ENCODE assay signal across 2 cellular contexts in the genomic region with DNA sequence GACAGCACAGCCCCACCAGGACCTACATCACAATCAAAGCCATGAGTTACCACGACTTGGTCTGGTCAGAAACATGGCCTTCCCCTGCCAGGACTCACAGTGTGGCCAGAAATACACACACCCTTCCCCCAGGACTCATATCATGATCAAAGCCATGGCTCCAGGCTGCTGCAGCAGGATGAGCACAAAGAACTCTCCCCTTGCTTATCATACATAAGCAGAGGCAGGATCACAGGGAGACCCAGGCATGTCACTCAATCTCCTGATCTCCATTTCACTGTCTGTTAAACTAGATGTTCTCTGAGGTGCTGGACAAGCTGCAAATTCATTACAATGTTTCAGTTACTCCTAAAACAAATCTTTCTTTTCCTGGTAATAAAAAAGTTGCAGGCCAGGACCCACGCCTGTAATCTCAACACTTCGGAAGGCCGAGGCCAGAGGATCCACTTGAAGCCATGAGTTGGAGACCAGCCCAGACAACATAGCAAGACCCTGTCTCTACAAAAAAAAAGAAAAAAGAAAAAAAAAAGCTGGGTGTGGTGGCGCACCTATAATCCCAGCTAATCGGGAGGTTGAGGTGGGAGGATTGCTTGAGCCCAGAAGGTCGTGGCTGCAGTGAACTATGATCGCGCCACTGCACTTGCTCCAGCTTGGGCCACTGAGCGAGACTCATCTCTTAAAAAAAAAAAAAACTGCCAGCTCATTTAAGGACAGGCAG.
TF ChIP-seq lines count a peak whose summit lies in the region.

No MANE protein-coding gene starts in this region.

TF ChIP-seq in IMR-90, 13 proteins besides CTCF, POLR2A, EP300 and RAD21:
- TF ChIP-seq MAFK (IDR thresholded peaks at IDR 0.05; ENCODE audit: low read depth, low read length) (no peak), BHLHE40 (IDR thresholded peaks at IDR 0.05; ENCODE audit: low read depth, low read length) (no peak), CHD1 (IDR thresholded peaks at IDR 0.05; ENCODE audit: low read depth, low read length) (no peak), FOS (IDR thresholded peaks at IDR 0.05; ENCODE audit: low read depth, low read length) (no peak), RCOR1 (IDR thresholded peaks at IDR 0.05; ENCODE audit: insufficient replicate concordance, low read length) (no peak), MAZ (IDR thresholded peaks at IDR 0.05; ENCODE audit: borderline replicate concordance, low read depth, low read length) (no peak), CEBPB (IDR thresholded peaks at IDR 0.05; ENCODE audit: low read depth, low read length) (no peak), MXI1 (IDR thresholded peaks at IDR 0.05; ENCODE audit: borderline replicate concordance, low read depth, low read length) (no peak), NFE2L2 (IDR thresholded peaks at IDR 0.05; ENCODE audit: low read depth, low read length) (no peak), RFX5 (IDR thresholded peaks at IDR 0.05; ENCODE audit: low read depth, low read length) (no peak), SMC3 (IDR thresholded peaks at IDR 0.05; ENCODE audit: low read depth, low read length) (no peak)
- TF ChIP-seq, protein P1, sequence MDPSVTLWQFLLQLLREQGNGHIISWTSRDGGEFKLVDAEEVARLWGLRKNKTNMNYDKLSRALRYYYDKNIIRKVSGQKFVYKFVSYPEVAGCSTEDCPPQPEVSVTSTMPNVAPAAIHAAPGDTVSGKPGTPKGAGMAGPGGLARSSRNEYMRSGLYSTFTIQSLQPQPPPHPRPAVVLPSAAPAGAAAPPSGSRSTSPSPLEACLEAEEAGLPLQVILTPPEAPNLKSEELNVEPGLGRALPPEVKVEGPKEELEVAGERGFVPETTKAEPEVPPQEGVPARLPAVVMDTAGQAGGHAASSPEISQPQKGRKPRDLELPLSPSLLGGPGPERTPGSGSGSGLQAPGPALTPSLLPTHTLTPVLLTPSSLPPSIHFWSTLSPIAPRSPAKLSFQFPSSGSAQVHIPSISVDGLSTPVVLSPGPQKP (IDR thresholded peaks at IDR 0.05; ENCODE audit: borderline replicate concordance, low read depth, low read length): no peak

TF ChIP-seq in neural cell, 6 proteins besides CTCF, POLR2A, EP300 and RAD21:
- no peak for TF ChIP-seq EZH2 (IDR thresholded peaks at IDR 0.05; ENCODE audit: borderline replicate concordance, insufficient read depth, low read length, poor library complexity, severe bottlenecking)
- no peak for TF ChIP-seq MXI1 (conservative IDR thresholded peaks at IDR 0.05; ENCODE audit: poor library complexity, severe bottlenecking)
- TF ChIP-seq, protein P2, sequence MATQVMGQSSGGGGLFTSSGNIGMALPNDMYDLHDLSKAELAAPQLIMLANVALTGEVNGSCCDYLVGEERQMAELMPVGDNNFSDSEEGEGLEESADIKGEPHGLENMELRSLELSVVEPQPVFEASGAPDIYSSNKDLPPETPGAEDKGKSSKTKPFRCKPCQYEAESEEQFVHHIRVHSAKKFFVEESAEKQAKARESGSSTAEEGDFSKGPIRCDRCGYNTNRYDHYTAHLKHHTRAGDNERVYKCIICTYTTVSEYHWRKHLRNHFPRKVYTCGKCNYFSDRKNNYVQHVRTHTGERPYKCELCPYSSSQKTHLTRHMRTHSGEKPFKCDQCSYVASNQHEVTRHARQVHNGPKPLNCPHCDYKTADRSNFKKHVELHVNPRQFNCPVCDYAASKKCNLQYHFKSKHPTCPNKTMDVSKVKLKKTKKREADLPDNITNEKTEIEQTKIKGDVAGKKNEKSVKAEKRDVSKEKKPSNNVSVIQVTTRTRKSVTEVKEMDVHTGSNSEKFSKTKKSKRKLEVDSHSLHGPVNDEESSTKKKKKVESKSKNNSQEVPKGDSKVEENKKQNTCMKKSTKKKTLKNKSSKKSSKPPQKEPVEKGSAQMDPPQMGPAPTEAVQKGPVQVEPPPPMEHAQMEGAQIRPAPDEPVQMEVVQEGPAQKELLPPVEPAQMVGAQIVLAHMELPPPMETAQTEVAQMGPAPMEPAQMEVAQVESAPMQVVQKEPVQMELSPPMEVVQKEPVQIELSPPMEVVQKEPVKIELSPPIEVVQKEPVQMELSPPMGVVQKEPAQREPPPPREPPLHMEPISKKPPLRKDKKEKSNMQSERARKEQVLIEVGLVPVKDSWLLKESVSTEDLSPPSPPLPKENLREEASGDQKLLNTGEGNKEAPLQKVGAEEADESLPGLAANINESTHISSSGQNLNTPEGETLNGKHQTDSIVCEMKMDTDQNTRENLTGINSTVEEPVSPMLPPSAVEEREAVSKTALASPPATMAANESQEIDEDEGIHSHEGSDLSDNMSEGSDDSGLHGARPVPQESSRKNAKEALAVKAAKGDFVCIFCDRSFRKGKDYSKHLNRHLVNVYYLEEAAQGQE (IDR thresholded peaks at IDR 0.05; ENCODE audit: borderline replicate concordance): no peak
- no peak for TF ChIP-seq POLR2AphosphoS5 (IDR thresholded peaks at IDR 0.05)
